In the genomic region with DNA sequence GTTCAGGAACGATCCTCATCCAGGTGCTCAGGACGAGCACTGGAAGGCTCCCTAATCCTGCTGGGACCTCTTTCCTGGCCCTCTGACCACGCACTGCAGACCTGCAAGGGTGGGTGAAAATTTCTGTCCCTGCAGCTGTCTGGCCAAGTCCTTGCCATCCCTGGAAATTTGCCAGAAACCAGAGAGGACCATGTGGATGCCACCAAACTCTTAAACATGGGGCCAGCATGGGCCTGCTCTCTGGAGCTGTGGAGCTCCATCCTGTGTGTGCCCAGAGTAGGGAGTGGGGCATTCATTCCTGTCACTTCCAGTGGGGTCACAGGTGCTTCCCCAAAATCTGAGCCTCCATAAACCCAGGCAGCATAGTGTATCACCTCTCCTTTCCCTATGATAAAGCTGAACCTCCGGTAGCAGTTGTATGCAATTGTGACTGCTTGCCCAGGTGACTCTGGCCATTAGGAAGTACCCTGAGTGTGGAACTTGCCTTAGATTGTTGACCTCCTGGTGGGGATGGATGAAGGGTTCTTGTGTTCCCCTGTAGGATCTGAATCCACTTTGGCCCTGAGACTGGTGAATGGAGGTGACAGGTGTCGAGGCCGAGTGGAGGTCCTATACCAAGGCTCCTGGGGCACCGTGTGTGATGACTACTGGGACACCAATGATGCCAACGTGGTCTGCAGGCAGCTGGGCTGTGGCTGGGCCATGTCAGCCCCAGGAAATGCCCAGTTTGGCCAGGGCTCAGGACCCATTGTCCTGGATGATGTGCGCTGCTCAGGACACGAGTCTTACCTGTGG, we compare ENCODE assay signal across 25 cellular contexts. TPM values are rescaled to one million over a fixed set of nuclear protein-coding genes. Genes with fewer than 3 reads are reported as not detected.
DNase-seq lines count a peak whose midpoint lies in the region; ATAC-seq and TF ChIP-seq lines count a peak whose summit lies in the region.
"Had no signal": no experiment of that assay in that cellular context is flagged by ENCODE, and none has a peak within 500 bp of the region (broad histone marks: within the 10 kb centered on the region; RNA-seq: fewer than 3 reads in every experiment).

No MANE protein-coding gene starts in this region.

- no peaks in the 10 kb centered on the region for H3K36me3 ChIP-seq in sigmoid colon
- H3K36me3 ChIP-seq in upper lobe of right lung, result no peaks in the 10 kb centered on the region
- no peaks in the 10 kb centered on the region for H3K36me3 ChIP-seq in PC-3 (ENCODE audit: low read depth, low read length)
- H3K36me3 ChIP-seq: BE2C; BLaER1 treated with 17β-estradiol and CSF1 and Interleukin-3, amounts not matched to agents 10 nM and 100 nM had no signal

- POLR2A ChIA-PET in PC-3 (lab: Charles Lee; ENCODE audit: unreplicated experiment), result no interaction called here

- intact Hi-C loops in sigmoid colon (cut with DNase I) (no loop called here), upper lobe of right lung (cut with DNase I) (no loop called here), PC-3 (cut with micrococcal nuclease) (no loop called here)

- H3K4me3 ChIP-seq in sigmoid colon (no peak overlapping the region), upper lobe of right lung (no peak overlapping the region), PC-3 (ENCODE audit: low read length) (no peak overlapping the region)
- H3K4me3 ChIP-seq: A549; BLaER1 treated with 17β-estradiol and CSF1 and Interleukin-3, amounts not matched to agents 10 nM and 100 nM; GM12878; GM23248 had no signal

- H3K9me2 ChIP-seq in PC-3 (replicated peaks; ENCODE audit: low read length), result no peaks in the 10 kb centered on the region

- DNase-seq in activated effector memory CD4-positive, alpha-beta T cell treated with anti-CD3 and anti-CD28 coated beads, Interleukin-2, amount 50 U/mL, for 16 hours, result peak; percentile 44
- no peak for DNase-seq in activated effector memory CD4-positive, alpha-beta T cell treated with Interleukin-2 at 50 U/mL for 16 hours
- DNase-seq in myocyte (ENCODE audit: low read depth) (peak; percentile 85), sigmoid colon (peak; percentile 19), upper lobe of right lung (no peak), NCI-H2029 (lab: John Stamatoyannopoulos, UW) (no peak), PC-3 (no peak)
- DNase-seq: 8988T; ACHN; AML-193; BE2C; CD4-positive, alpha-beta T cell; CD8-positive, alpha-beta memory T cell; DMS 273 treated with DMSO at 0.1 percent for 48 hours; DMS79; EL; GDM1; GM23248; H7; HCEC 1CT had no signal

- no peaks in the 10 kb centered on the region for H3K27me3 ChIP-seq in sigmoid colon
- no peaks in the 10 kb centered on the region for H3K27me3 ChIP-seq in upper lobe of right lung
- H3K27me3 ChIP-seq in PC-3 (ENCODE audit: low read length), result no peaks in the 10 kb centered on the region
- H3K27me3 ChIP-seq: BE2C; BLaER1 treated with 17β-estradiol and CSF1 and Interleukin-3, amounts not matched to agents 10 nM and 100 nM had no signal

- ATAC-seq in upper lobe of right lung, result peak; percentile 27
- ATAC-seq in PC-3, result no peak
- ATAC-seq: A549, GM12878 had no signal

- H2AFZ ChIP-seq in PC-3 (ENCODE audit: low read length), result no peak overlapping the region
- H2AFZ ChIP-seq: GM23248 had no signal

- no TSS peak for BruUV-seq in PC-3 (replicated peaks; lab: Mats Ljungman, UMichigan)

- no peak overlapping the region for H3K4me2 ChIP-seq in PC-3 (ENCODE audit: low read length)
- H3K4me2 ChIP-seq: A549; BLaER1 treated with 17β-estradiol and CSF1 and Interleukin-3, amounts not matched to agents 10 nM and 100 nM had no signal

- H3K9ac ChIP-seq in PC-3 (ENCODE audit: low read length), result no peak overlapping the region
- H3K9ac ChIP-seq: BLaER1 treated with 17β-estradiol and CSF1 and Interleukin-3, amounts not matched to agents 10 nM and 100 nM; GM23248 had no signal

- H3K27ac ChIP-seq in sigmoid colon, result no peak overlapping the region
- no peak overlapping the region for H3K27ac ChIP-seq in upper lobe of right lung
- no peak overlapping the region for H3K27ac ChIP-seq in PC-3 (ENCODE audit: low read length)
- H3K27ac ChIP-seq: A549; BLaER1 treated with 17β-estradiol and CSF1 and Interleukin-3, amounts not matched to agents 10 nM and 100 nM; GM23248 had no signal

- 82 to 84% methylated on average over 10 of the region's 10 CpGs for WGBS in sigmoid colon, 2 donors

- TF ChIP-seq POLR2A in sigmoid colon (IDR thresholded peaks at IDR 0.05), result no peak

- H3K9me3 ChIP-seq in sigmoid colon, result no peaks in the 10 kb centered on the region
- H3K9me3 ChIP-seq in upper lobe of right lung, result no peaks in the 10 kb centered on the region
- no peaks in the 10 kb centered on the region for H3K9me3 ChIP-seq in PC-3 (ENCODE audit: low read length)
- H3K9me3 ChIP-seq: A549, BE2C had no signal

- CTCF ChIA-PET in PC-3 (lab: Charles Lee), result no interaction called here

- no peaks in the 10 kb centered on the region for H3K4me1 ChIP-seq in sigmoid colon
- no peaks in the 10 kb centered on the region for H3K4me1 ChIP-seq in upper lobe of right lung
- H3K4me1 ChIP-seq in PC-3 (ENCODE audit: insufficient read depth, low read length), result no peaks in the 10 kb centered on the region
- H3K4me1 ChIP-seq: A549; BE2C; BLaER1 treated with 17β-estradiol and CSF1 and Interleukin-3, amounts not matched to agents 10 nM and 100 nM had no signal

- H3F3A ChIP-seq in PC-3 (ENCODE audit: low read length, unreplicated experiment), result no peaks in the 10 kb centered on the region

- H3K79me2 ChIP-seq in PC-3 (ENCODE audit: low read length), result no peaks in the 10 kb centered on the region

- no peak for TF ChIP-seq EP300 in sigmoid colon (IDR thresholded peaks at IDR 0.05)

- TF ChIP-seq CTCF in sigmoid colon (IDR thresholded peaks at IDR 0.05), result no peak
- TF ChIP-seq CTCF in upper lobe of right lung (IDR thresholded peaks at IDR 0.05), result no peak
- no peak for TF ChIP-seq CTCF in PC-3 (conservative IDR thresholded peaks at IDR 0.05; ENCODE audit: low read depth, low read length)

- no peaks in the 10 kb centered on the region for H4K20me1 ChIP-seq in PC-3 (ENCODE audit: low read length)
- H4K20me1 ChIP-seq: BLaER1 treated with 17β-estradiol and CSF1 and Interleukin-3, amounts not matched to agents 10 nM and 100 nM had no signal

RNA-seq across cellular contexts. Expression of gene DMBT1, which starts 57.1 kb away (rescaled TPM):
- total RNA-seq in myocyte (93.9 and 289 TPM in 2 replicates), sigmoid colon (under 1 TPM in 2 of 4 donors, not detected in 2; under 0.01 TPM), upper lobe of right lung (78.6 TPM), PC-3 (2014; rRNA removed) (0.62 and 1.2 TPM in 2 replicates)
- polyA plus RNA-seq in myocyte (2012), result 9.2 TPM
- polyA plus RNA-seq in sigmoid colon, result 100 to 1,000 TPM in 1 of 3 donors, 1 to 10 TPM in 2; 1.2 to 677 (median 7.2) TPM
- total RNA-seq: CD4-positive, alpha-beta T cell; CD8-positive, alpha-beta memory T cell; GM23248; H1 had no signal
- polyA plus RNA-seq: CD14-positive monocyte; CD8-positive, alpha-beta memory T cell; GM23248 had no signal

Comparison
In these comparisons a context has a peak if more than half of its experiments do, and no peak if none do; other contexts are left out.
1. DNase-seq: peak in activated effector memory CD4-positive, alpha-beta T cell treated with anti-CD3 and anti-CD28 coated beads, Interleukin-2, amount 50 U/mL, for 16 hours (single experiment), myocyte (single experiment) and sigmoid colon (single experiment); none in activated effector memory CD4-positive, alpha-beta T cell treated with Interleukin-2 at 50 U/mL for 16 hours (single experiment), upper lobe of right lung (single experiment), NCI-H2029 (single experiment) and PC-3 (single experiment).
2. RNA of gene DMBT1, which starts 57.1 kb away (total RNA-seq): 93.9 to 289 TPM in myocyte and 78.6 TPM in upper lobe of right lung (single experiment); 0.62 to 1.2 TPM in PC-3 and under 0.01 TPM in sigmoid colon; every median in the first group is over 10 times any median in the second.